In genomic region chr5:159099049-159099760, GRCh38 we compare ENCODE assay signal across 8 cellular contexts. TPM values are rescaled to one million over a fixed set of nuclear protein-coding genes. Genes with fewer than 3 reads are reported as not detected.
DNase-seq lines count a peak whose midpoint lies in the region; ATAC-seq and TF ChIP-seq lines count a peak whose summit lies in the region.

No MANE protein-coding gene starts in this region.

- POLR2A ChIA-PET in GM10248 (lab: Yijun Ruan, JAX): interaction anchor here (0.6 kb wide), 1 partner anchor 81 kb away, joined by 3 read pairs; no protein-coding TSS in a partner anchor

- TF ChIP-seq POLR2A in Raji (IDR thresholded peaks at IDR 0.05; ENCODE audit: insufficient read depth, low read depth, low read length): peak; percentile 47

- peaks cover 76% of the 10 kb centered on the region for H3K27me3 ChIP-seq in iPS DF 6.9 (ENCODE audit: control insufficient read depth, insufficient read depth, low read length)

- H3K9me3 ChIP-seq in iPS DF 6.9 (ENCODE audit: control insufficient read depth, insufficient read depth, low read length): no peaks in the 10 kb centered on the region

- in situ Hi-C loops in astrocyte of the cerebellum (cut with HindIII; ENCODE audit: low sequenced_read_pairs): no loop called here

- peak; percentile 49 for DNase-seq in Right ventricle myocardium superior
- no peak for DNase-seq in Right ventricle myocardium inferior (ENCODE audit: missing footprints)
- peak; percentile 38 for DNase-seq in astrocyte of the cerebellum (ENCODE audit: low read depth)
- DNase-seq in iPS DF 6.9 (ENCODE audit: low read depth, low spot score): no peak
- DNase-seq in skeletal muscle cell (ENCODE audit: low read depth): no peak
- no peak for DNase-seq in GM10248 (ENCODE audit: extremely low spot score)

- H3K4me1 ChIP-seq in iPS DF 6.9 (ENCODE audit: control insufficient read depth, insufficient read depth, low read length): peaks cover 8% of the 10 kb centered on the region

- H3K4me3 ChIP-seq in astrocyte of the cerebellum (ENCODE audit: low read depth, low read length): peak overlapping the region; percentile 63
- H3K4me3 ChIP-seq in iPS DF 6.9 (ENCODE audit: low read length): peak overlapping the region; percentile 30; the same call in 1 of the 2 replicates
- H3K4me3 ChIP-seq in skeletal muscle cell (ENCODE audit: low read depth, low read length): peak overlapping the region; percentile 65

- ATAC-seq in Right ventricle myocardium superior (ENCODE audit: poor library complexity) (peak; percentile 9), Right ventricle myocardium inferior (no peak), HG03354 (IDR thresholded peaks at IDR 0.05; ENCODE audit: poor library complexity, severe bottlenecking, unreplicated experiment) (peak; percentile 35)

- no peaks in the 10 kb centered on the region for H3K36me3 ChIP-seq in iPS DF 6.9 (ENCODE audit: control insufficient read depth, insufficient read depth, low read length)

- TF ChIP-seq CTCF in astrocyte of the cerebellum (IDR thresholded peaks at IDR 0.05; ENCODE audit: low read depth, low read length, missing control alignments) (no peak), GM10248 (IDR thresholded peaks at IDR 0.05; ENCODE audit: control extremely low read depth, extremely low read depth, low read depth, missing control alignments) (no peak)

- CTCF ChIA-PET in GM10248 (lab: Yijun Ruan, JAX): interaction anchor here (1.1 kb wide), 1 partner anchor 404 kb away, joined by 4 read pairs; no protein-coding TSS in a partner anchor

- no peak overlapping the region for H3K27ac ChIP-seq in iPS DF 6.9 (ENCODE audit: low read length)

- WGBS in iPS DF 6.9 (ENCODE audit: insufficient coverage, insufficient read length): no CpG with 5 or more reads among the region's 55 CpGs

- intact Hi-C loops in Right ventricle myocardium superior (cut with DNase I) (loop anchor here (5.0 to 10.0 kb wide), 2 partner anchors 47 to 214 kb away; no protein-coding TSS in a partner anchor), Right ventricle myocardium inferior (cut with DNase I) (loop anchor here (5.0 to 10.0 kb wide), 3 partner anchors 122 to 324 kb away; no protein-coding TSS in a partner anchor)

RNA-seq across cellular contexts. Expression of gene EBF1, which starts 0.5 kb away (rescaled TPM):
- total RNA-seq in Right ventricle myocardium superior (15.6 TPM), Right ventricle myocardium inferior (17.1 TPM)

Comparison
In these comparisons a context has a peak if more than half of its experiments do, and no peak if none do; other contexts are left out.
1. DNase-seq: peak in Right ventricle myocardium superior (single experiment) and astrocyte of the cerebellum (single experiment); none in Right ventricle myocardium inferior (single experiment), iPS DF 6.9 (single experiment), skeletal muscle cell (single experiment) and GM10248 (single experiment).
2. Peak in every context shown above with its lines, with median percentiles within 50 percentile points of each other: H3K4me3 ChIP-seq.